ENCODE assay signal across 8 cellular contexts in the genomic region with DNA sequence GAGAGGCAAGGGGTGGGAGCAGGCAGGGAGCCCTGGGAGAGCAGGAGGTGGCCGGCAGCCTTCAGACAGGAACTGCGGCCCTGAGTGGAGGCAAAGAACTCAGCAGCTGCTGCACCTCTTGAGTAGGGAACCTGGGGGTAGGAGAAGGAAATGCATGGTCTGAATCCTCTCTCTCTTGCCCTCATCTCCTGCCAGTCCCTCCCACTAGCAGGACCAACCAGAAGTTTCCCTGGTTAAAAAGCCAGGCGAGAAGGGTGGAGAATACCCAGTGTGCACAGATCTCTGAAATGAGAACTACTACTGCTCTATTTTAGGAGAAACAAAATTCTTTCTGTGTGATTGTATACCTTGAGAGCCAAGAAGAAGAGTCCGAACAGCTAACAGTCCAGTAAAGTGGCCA. TPM values are rescaled to one million over a fixed set of nuclear protein-coding genes. Genes with fewer than 3 reads are reported as not detected.
DNase-seq lines count a peak whose midpoint lies in the region; ATAC-seq and TF ChIP-seq lines count a peak whose summit lies in the region.

No MANE protein-coding gene starts in this region.

- H3K36me3 Mint-ChIP-seq in endothelial cell (ENCODE audit: low read depth, unreplicated experiment) (peaks cover 18% of the 10 kb centered on the region), mesothelial cell of epicardium (peaks cover 15% of the 10 kb centered on the region)

- TF ChIP-seq CTCF in A673 (conservative IDR thresholded peaks at IDR 0.05; ENCODE audit: low read depth, low read length) (no peak), endothelial cell (IDR thresholded peaks at IDR 0.05; ENCODE audit: unreplicated experiment) (no peak), mesothelial cell of epicardium (IDR thresholded peaks at IDR 0.05; ENCODE audit: unreplicated experiment) (no peak)

- POLR2A ChIA-PET in A673 (lab: Charles Lee; ENCODE audit: low non-redundant PET), result no interaction called here

- no TSS peak for BruUV-seq in A673 (replicated peaks; lab: Mats Ljungman, UMichigan)

- H3K4me1 ChIP-seq in A673 (ENCODE audit: insufficient read depth, low read length, poor library complexity, severe bottlenecking), result peaks cover 17% of the 10 kb centered on the region

- H3K27me3 Mint-ChIP-seq in endothelial cell (ENCODE audit: unreplicated experiment), result peaks cover 3% of the 10 kb centered on the region
- no peaks in the 10 kb centered on the region for H3K27me3 Mint-ChIP-seq in mesothelial cell of epicardium (ENCODE audit: low read depth)

- no peaks in the 10 kb centered on the region for H3K9me3 ChIP-seq in A673 (ENCODE audit: low read depth, low read length, poor library complexity, severe bottlenecking)

- intact Hi-C loops in A673 (cut with micrococcal nuclease; ENCODE audit: unreplicated experiment), result loop anchor here (2.0 to 5.0 kb wide), 3 partner anchors 122 to 197 kb away; no protein-coding TSS in a partner anchor

- H3K36me3 ChIP-seq in A673 (ENCODE audit: insufficient read depth, low read length, poor library complexity, severe bottlenecking), result no peaks in the 10 kb centered on the region

- H3K27me3 ChIP-seq in A673 (replicated peaks; ENCODE audit: insufficient read depth, low read depth, low read length, poor library complexity), result no peaks in the 10 kb centered on the region

- H3K27ac Mint-ChIP-seq in endothelial cell (ENCODE audit: unreplicated experiment) (peak overlapping the region; percentile 83), mesothelial cell of epicardium (peak overlapping the region; percentile 67)

- CTCF ChIA-PET in A673 (lab: Charles Lee), result interaction anchor here (0.6 to 1.9 kb wide), 5 partner anchors 51 to 266 kb away, joined by 5 to 21 read pairs (median 6); no protein-coding TSS in a partner anchor

- H3K4me3 Mint-ChIP-seq in endothelial cell (ENCODE audit: unreplicated experiment) (no peak overlapping the region), mesothelial cell of epicardium (no peak overlapping the region)

- ATAC-seq in GM19023 (IDR thresholded peaks at IDR 0.05; ENCODE audit: unreplicated experiment) (no peak), GM18868 (IDR thresholded peaks at IDR 0.05; ENCODE audit: unreplicated experiment) (no peak)

- H3K4me1 Mint-ChIP-seq in endothelial cell (ENCODE audit: unreplicated experiment), result peaks cover 20% of the 10 kb centered on the region
- peaks cover 9% of the 10 kb centered on the region for H3K4me1 Mint-ChIP-seq in mesothelial cell of epicardium

- H3K9me3 Mint-ChIP-seq in endothelial cell (ENCODE audit: unreplicated experiment) (no peaks in the 10 kb centered on the region), mesothelial cell of epicardium (no peaks in the 10 kb centered on the region)

- H3K4me3 ChIP-seq in A673 (ENCODE audit: low read depth, low read length, poor library complexity, severe bottlenecking), result no peak overlapping the region

- DNase-seq in A673 (ENCODE audit: low spot score), result no peak
- DNase-seq in NCI-H510A (lab: John Stamatoyannopoulos, UW), result peak; percentile 38
- DNase-seq in endothelial cell (ENCODE audit: low spot score), result peak; percentile 48
- no peak for DNase-seq in mesothelial cell of epicardium (ENCODE audit: low spot score in 2 of 2, unreplicated experiment in 2 of 2)
- DNase-seq in mesenteric fat pad (ENCODE audit: low spot score), result no peak
- DNase-seq in NCI-H774 (lab: John Stamatoyannopoulos, UW), result no peak

- peak overlapping the region; percentile 12 for H3K27ac ChIP-seq in A673 (ENCODE audit: low read depth, low read length, poor library complexity, severe bottlenecking)

RNA-seq across cellular contexts. Expression of a gene that starts 25.4 kb away (rescaled TPM):
- total RNA-seq in A673 (2021) (48.9 and 49.3 TPM in 2 replicates), endothelial cell (ENCODE audit: unreplicated experiment) (48.6 TPM), mesothelial cell of epicardium (36.4 to 41.3 TPM (median 40.8 TPM) in 3 replicates), mesenteric fat pad (24.5 TPM)

RNA-seq across cellular contexts. Expression of a gene that starts 39.9 kb away (rescaled TPM):
- total RNA-seq in A673 (2021) (0.13 and 0.39 TPM in 2 replicates), endothelial cell (ENCODE audit: unreplicated experiment) (0.97 TPM), mesothelial cell of epicardium (0.86 to 0.97 TPM (median 0.89 TPM) in 3 replicates), mesenteric fat pad (0.61 TPM)

RNA-seq across cellular contexts. Expression of a gene that starts 51.1 kb away (rescaled TPM):
- total RNA-seq in A673 (2021), result 1.3 and 1.9 TPM in 2 replicates
- 16.6 TPM for total RNA-seq in endothelial cell (ENCODE audit: unreplicated experiment)
- 18.5 to 20.3 TPM (median 19.5 TPM) in 3 replicates for total RNA-seq in mesothelial cell of epicardium
- total RNA-seq in mesenteric fat pad, result 55.6 TPM

Comparison
In these comparisons a context has a peak if more than half of its experiments do, and no peak if none do; other contexts are left out.
1. DNase-seq: peak in NCI-H510A (single experiment) and endothelial cell (single experiment); none in A673 (single experiment), mesothelial cell of epicardium (0 of 2), mesenteric fat pad (single experiment) and NCI-H774 (single experiment).